1 cellular context compared by ENCODE assay signal in genomic region chr2:230434677-230435324, GRCh38.
TF ChIP-seq lines count a peak whose summit lies in the region.

No MANE protein-coding gene starts in this region.

TF ChIP-seq in IMR-90, 13 proteins besides CTCF, POLR2A, EP300 and RAD21:
- TF ChIP-seq CEBPB (IDR thresholded peaks at IDR 0.05; ENCODE audit: low read depth, low read length) (peak; percentile 56; the same call in 1 of the 2 replicates), CHD1 (IDR thresholded peaks at IDR 0.05; ENCODE audit: low read depth, low read length) (no peak), RFX5 (IDR thresholded peaks at IDR 0.05; ENCODE audit: low read depth, low read length) (no peak), MAFK (IDR thresholded peaks at IDR 0.05; ENCODE audit: low read depth, low read length) (no peak), RCOR1 (IDR thresholded peaks at IDR 0.05; ENCODE audit: insufficient replicate concordance, low read length) (no peak), MAZ (IDR thresholded peaks at IDR 0.05; ENCODE audit: borderline replicate concordance, low read depth, low read length) (no peak), MXI1 (IDR thresholded peaks at IDR 0.05; ENCODE audit: borderline replicate concordance, low read depth, low read length) (no peak), SMC3 (IDR thresholded peaks at IDR 0.05; ENCODE audit: low read depth, low read length) (no peak), FOS (IDR thresholded peaks at IDR 0.05; ENCODE audit: low read depth, low read length) (no peak)
